8 cellular contexts compared by ENCODE assay signal in genomic region chr20:38472513-38473352, GRCh38. TPM values are rescaled to one million over a fixed set of nuclear protein-coding genes. Genes with fewer than 3 reads are reported as not detected.
DNase-seq lines count a peak whose midpoint lies in the region; ATAC-seq and TF ChIP-seq lines count a peak whose summit lies in the region.

TSS of gene RALGAPB (plus strand) at chr20:38472843. CDS start at chr20:38488433, 15,590 bp downstream.

- TF ChIP-seq CTCF in left lung (IDR thresholded peaks at IDR 0.05): peak in 1 of 2 donors; percentile 23

- H3K4me3 Mint-ChIP-seq in CD4-positive, CD25-positive, alpha-beta regulatory T cell: peak within 1 kb of the TSS; percentile 89 to 97 (median 92)

- peak within 1 kb of the TSS; percentile 87 for H3K27ac ChIP-seq in CD4-positive, CD25-positive, alpha-beta regulatory T cell (ENCODE audit: insufficient read depth, low read length, poor library complexity, severe bottlenecking)
- peak within 1 kb of the TSS; percentile 84 to 91 for H3K27ac ChIP-seq in left lung

- peak within 1 kb of the TSS; percentile 90 to 96 (median 93) for H3K27ac Mint-ChIP-seq in CD4-positive, CD25-positive, alpha-beta regulatory T cell

- intact Hi-C loops in left lung (cut with DNase I): no loop called here

- no peaks in the 10 kb centered on the region for H3K27me3 ChIP-seq in CD4-positive, CD25-positive, alpha-beta regulatory T cell (ENCODE audit: control insufficient read depth, insufficient read depth, low read length)
- no peaks in the 10 kb centered on the region for H3K27me3 ChIP-seq in left lung

- no peaks in the 10 kb centered on the region for H3K9me3 ChIP-seq in CD4-positive, CD25-positive, alpha-beta regulatory T cell (ENCODE audit: control insufficient read depth in 2 of 2, low read length in 2 of 2)
- no peaks in the 10 kb centered on the region for H3K9me3 ChIP-seq in left lung

- ATAC-seq in CD4-positive, CD25-positive, alpha-beta regulatory T cell (ENCODE audit: low read depth in 2 of 2): peak; percentile 85 to 88
- ATAC-seq in GM19397 (IDR thresholded peaks at IDR 0.05; ENCODE audit: unreplicated experiment) (peak; percentile 95), HG03571 (IDR thresholded peaks at IDR 0.05; ENCODE audit: unreplicated experiment) (peak; percentile 91), left lung (peak; percentile 97)

- H3K4me3 ChIP-seq in CD4-positive, CD25-positive, alpha-beta regulatory T cell (ENCODE audit: low read depth, low read length): peak within 1 kb of the TSS; percentile 87
- peak within 1 kb of the TSS; percentile 87 to 89 for H3K4me3 ChIP-seq in left lung

- peaks cover 13 to 55% (median 48%) of the 10 kb centered on the region in 4 donors for H3K4me1 Mint-ChIP-seq in CD4-positive, CD25-positive, alpha-beta regulatory T cell

- H3K27me3 Mint-ChIP-seq in CD4-positive, CD25-positive, alpha-beta regulatory T cell: peaks cover 14% of the 10 kb centered on the region

- no peaks in the 10 kb centered on the region for H3K9me3 Mint-ChIP-seq in CD4-positive, CD25-positive, alpha-beta regulatory T cell

- H3K36me3 ChIP-seq in CD4-positive, CD25-positive, alpha-beta regulatory T cell (ENCODE audit: control insufficient read depth, insufficient read depth, low read length): no peaks in the 10 kb centered on the region
- H3K36me3 ChIP-seq in left lung: no peaks in the 10 kb centered on the region

- DNase-seq in CD4-positive, CD25-positive, alpha-beta regulatory T cell: peak; percentile 98 to 99 (median 98)
- DNase-seq in NCI-H774 (lab: John Stamatoyannopoulos, UW) (peak; percentile 98), dermis blood vessel endothelial cell (peak; percentile 99), left lung (peak; percentile 99 to 100)
- peak; percentile 97 to 98 for DNase-seq in activated CD4-positive, alpha-beta T cell treated with anti-CD3 and anti-CD28 coated beads, Interleukin-2, amount 50 U/mL, for 4 hours
- peak; percentile 97 to 98 for DNase-seq in stimulated activated CD4-positive, alpha-beta T cell treated with anti-CD3 and anti-CD28 coated beads, Interleukin-2, amount 100 ng/mL, for 48 hours

- peaks cover 28% of the 10 kb centered on the region for H3K4me1 ChIP-seq in CD4-positive, CD25-positive, alpha-beta regulatory T cell (ENCODE audit: control insufficient read depth, insufficient read depth, low read length, poor library complexity, severe bottlenecking)
- H3K4me1 ChIP-seq in left lung: peaks cover 19 to 23% of the 10 kb centered on the region in 2 donors

- H3K36me3 Mint-ChIP-seq in CD4-positive, CD25-positive, alpha-beta regulatory T cell: peaks cover 8% of the 10 kb centered on the region

RNA-seq across cellular contexts. Expression of gene RALGAPB, which starts in this region (rescaled TPM):
- total RNA-seq in CD4-positive, CD25-positive, alpha-beta regulatory T cell: 59.1 TPM
- 10 to 100 TPM; 10.7 to 11.4 (median 11.0) TPM for polyA plus RNA-seq in CD4-positive, CD25-positive, alpha-beta regulatory T cell
- total RNA-seq in dermis blood vessel endothelial cell: 28.4 and 29.1 TPM in 2 replicates
- total RNA-seq in left lung: 10 to 100 TPM; 29.6 to 36.8 TPM

Comparison
In these comparisons a context has a peak if more than half of its experiments do, and no peak if none do; other contexts are left out.
1. Peak in every context shown above with its lines: DNase-seq, ATAC-seq, H3K4me3 ChIP-seq and H3K27ac ChIP-seq.